16 cellular contexts compared by ENCODE assay signal in genomic region chr11:76803023-76803422, GRCh38. TPM values are rescaled to one million over a fixed set of nuclear protein-coding genes. Genes with fewer than 3 reads are reported as not detected.
DNase-seq lines count a peak whose midpoint lies in the region; ATAC-seq and TF ChIP-seq lines count a peak whose summit lies in the region.
"Had no signal": no experiment of that assay in that cellular context is flagged by ENCODE, and none has a peak within 500 bp of the region (broad histone marks: within the 10 kb centered on the region; RNA-seq: fewer than 3 reads in every experiment).

No MANE protein-coding gene starts in this region.

- POLR2A ChIA-PET in MCF 10A (lab: Yijun Ruan, JAX): interaction anchor here (0.7 to 1.7 kb wide), 2 partner anchors 21 to 156 kb away, joined by 3 to 5 read pairs; no protein-coding TSS in a partner anchor

- H3K4me1 ChIP-seq in mammary epithelial cell (ENCODE audit: insufficient read depth, low read length) (peaks cover 24% of the 10 kb centered on the region), fibroblast of lung (ENCODE audit: control insufficient read depth, extremely low read depth, insufficient read depth, low read length) (peaks cover 12% of the 10 kb centered on the region), vagina (peaks cover 98% of the 10 kb centered on the region)

- BruUV-seq in MCF 10A (replicated peaks; lab: Mats Ljungman, UMichigan) (no TSS peak), mammary epithelial cell (replicated peaks; lab: Mats Ljungman, UMichigan) (no TSS peak)

- no peak overlapping the region for H3K9ac ChIP-seq in mammary epithelial cell (ENCODE audit: insufficient read depth, low read length)
- H3K9ac ChIP-seq in fibroblast of lung (ENCODE audit: insufficient read depth, low read length): no peak overlapping the region

- TF ChIP-seq POLR2A in vagina (IDR thresholded peaks at IDR 0.05): no peak

- no peaks in the 10 kb centered on the region for H3K9me3 Mint-ChIP-seq in MCF 10A (ENCODE audit: unreplicated experiment)
- H3K9me3 Mint-ChIP-seq: activated T-cell treated with anti-CD3 and anti-CD28 coated beads, Interleukin-2, amount 50 U/mL, for 24 hours had no signal

- peaks cover 41% of the 10 kb centered on the region for H3K4me1 Mint-ChIP-seq in MCF 10A (ENCODE audit: insufficient read depth, unreplicated experiment)

- CTCF ChIA-PET in MCF 10A (lab: Yijun Ruan, JAX): interaction anchor here (1.0 to 9.7 kb wide), 5 partner anchors 18 to 270 kb away, joined by 3 to 161 read pairs (median 9); no protein-coding TSS in a partner anchor
- CTCF ChIA-PET in mammary epithelial cell (lab: Charles Lee; ENCODE audit: low non-redundant PET): no interaction called here

- in situ Hi-C loops in mammary epithelial cell (cut with MboI; ENCODE audit: low sequenced_read_pairs in 2 of 2): no loop called here

- H3K4me3 Mint-ChIP-seq in MCF 10A (ENCODE audit: unreplicated experiment): no peak overlapping the region
- H3K4me3 Mint-ChIP-seq: activated T-cell treated with anti-CD3 and anti-CD28 coated beads, Interleukin-2, amount 50 U/mL, for 24 hours had no signal

- intact Hi-C loops in MCF 10A (cut with micrococcal nuclease): no loop called here
- intact Hi-C loops in mammary epithelial cell (cut with micrococcal nuclease): no loop called here
- intact Hi-C loops in vagina (cut with DNase I): no loop called here

- ATAC-seq in HG02588 (IDR thresholded peaks at IDR 0.05; ENCODE audit: unreplicated experiment): no peak

- 68% methylated on average over 3 of the region's 3 CpGs for WGBS in mammary epithelial cell (ENCODE audit: low coverage, missing lambda C conversion rate)

- H3K27me3 ChIP-seq in mammary epithelial cell (ENCODE audit: insufficient read depth, low read length) (no peaks in the 10 kb centered on the region), fibroblast of lung (ENCODE audit: control insufficient read depth, insufficient read depth, low read length) (no peaks in the 10 kb centered on the region), vagina (no peaks in the 10 kb centered on the region)
- H3K27me3 ChIP-seq: gastrocnemius medialis had no signal

- no peak overlapping the region for H3K4me3 ChIP-seq in mammary epithelial cell (replicated peaks in 1 of 3; ENCODE audit: insufficient read depth in 1 of 3, low read depth in 2 of 3, low read length in 3 of 3)
- no peak overlapping the region for H3K4me3 ChIP-seq in fibroblast of lung (replicated peaks in 1 of 4; ENCODE audit: control extremely low read depth in 1 of 4, insufficient read depth in 1 of 4, low read depth in 3 of 4, low read length in 4 of 4)
- no peak overlapping the region for H3K4me3 ChIP-seq in vagina
- H3K4me3 ChIP-seq: gastrocnemius medialis had no signal

- H2AFZ ChIP-seq in mammary epithelial cell (ENCODE audit: low read depth, low read length) (no peak overlapping the region), fibroblast of lung (ENCODE audit: low read length) (no peak overlapping the region)

- H3K4me2 ChIP-seq in mammary epithelial cell (ENCODE audit: insufficient read depth, low read depth, low read length): no peak overlapping the region
- H3K4me2 ChIP-seq in fibroblast of lung (ENCODE audit: extremely low read depth, insufficient read depth, low read length): peak overlapping the region; percentile 30

- no peaks in the 10 kb centered on the region for H3K9me3 ChIP-seq in mammary epithelial cell (replicated peaks; ENCODE audit: insufficient read depth, low read length)
- H3K9me3 ChIP-seq in fibroblast of lung (ENCODE audit: control insufficient read depth, insufficient read depth, low read depth, low read length): no peaks in the 10 kb centered on the region
- no peaks in the 10 kb centered on the region for H3K9me3 ChIP-seq in vagina
- H3K9me3 ChIP-seq: gastrocnemius medialis had no signal

- H3K27me3 Mint-ChIP-seq in MCF 10A (ENCODE audit: insufficient read depth, unreplicated experiment): no peaks in the 10 kb centered on the region

- H3K36me3 ChIP-seq in mammary epithelial cell (ENCODE audit: insufficient read depth, low read length): no peaks in the 10 kb centered on the region
- no peaks in the 10 kb centered on the region for H3K36me3 ChIP-seq in fibroblast of lung (ENCODE audit: control insufficient read depth, insufficient read depth, low read length)
- no peaks in the 10 kb centered on the region for H3K36me3 ChIP-seq in vagina
- H3K36me3 ChIP-seq: gastrocnemius medialis had no signal

- peak; percentile 51 for DNase-seq in MCF 10A (ENCODE audit: unreplicated experiment)
- DNase-seq in mammary epithelial cell: no peak
- DNase-seq in fibroblast of lung (ENCODE audit: low read depth in 2 of 2): peak in 1 of 2 donors; percentile 91
- peak; percentile 55 for DNase-seq in mesenteric fat pad (ENCODE audit: low spot score)
- no peak for DNase-seq in vagina (ENCODE audit: extremely low spot score in 2 of 2)
- no peak for DNase-seq in amygdala (lab: John Stamatoyannopoulos, UW)
- DNase-seq in NCI-H524 (lab: John Stamatoyannopoulos, UW): no peak
- DNase-seq: ACHN; activated CD4-positive, CD25-positive, alpha-beta regulatory T cell treated with anti-CD3 and anti-CD28 coated beads, Interleukin-2, amount 50 U/mL, for 72 hours; activated T-cell treated with anti-CD3 and anti-CD28 coated beads, Interleukin-2, amount 50 U/mL, for 24 hours; amniotic stem cell; kidney; MM.1S; NCI-H2171 had no signal

- H3K79me2 ChIP-seq in mammary epithelial cell (ENCODE audit: insufficient read depth, low read length) (peaks cover 12% of the 10 kb centered on the region), fibroblast of lung (ENCODE audit: control insufficient read depth, insufficient read depth, low read length) (no peaks in the 10 kb centered on the region)

- no peak overlapping the region for H3K27ac ChIP-seq in mammary epithelial cell (ENCODE audit: insufficient read depth, low read depth, low read length)
- H3K27ac ChIP-seq in fibroblast of lung (ENCODE audit: insufficient read depth, low read length): no peak overlapping the region
- H3K27ac ChIP-seq in vagina: peak overlapping the region; percentile 84
- H3K27ac ChIP-seq: gastrocnemius medialis had no signal

- peaks cover 5% of the 10 kb centered on the region for H4K20me1 ChIP-seq in mammary epithelial cell (ENCODE audit: insufficient read depth, low read length)
- no peaks in the 10 kb centered on the region for H4K20me1 ChIP-seq in fibroblast of lung (ENCODE audit: control insufficient read depth, extremely low read depth, insufficient read depth, low read length)

- H3K27ac Mint-ChIP-seq in MCF 10A (ENCODE audit: low read depth, unreplicated experiment): peak overlapping the region; percentile 31

- TF ChIP-seq CTCF in MCF 10A (IDR thresholded peaks at IDR 0.05; ENCODE audit: unreplicated experiment): no peak
- no peak for TF ChIP-seq CTCF in mammary epithelial cell (conservative IDR thresholded peaks at IDR 0.05 in 1 of 2, IDR thresholded peaks at IDR 0.05 in 1 of 2; ENCODE audit: extremely low read depth in 1 of 2, insufficient read depth in 1 of 2, low read depth in 1 of 2, low read length in 2 of 2)
- no peak for TF ChIP-seq CTCF in fibroblast of lung (conservative IDR thresholded peaks at IDR 0.05 in 1 of 2, IDR thresholded peaks at IDR 0.05 in 1 of 2; ENCODE audit: low read depth in 1 of 2, low read length in 2 of 2)
- TF ChIP-seq CTCF in vagina (IDR thresholded peaks at IDR 0.05): no peak

- dilution Hi-C loops in mammary epithelial cell (cut with HindIII; ENCODE audit: low sequenced_read_pairs): no loop called here

- peaks cover 18% of the 10 kb centered on the region for H3K36me3 Mint-ChIP-seq in MCF 10A (ENCODE audit: insufficient read depth, unreplicated experiment)

RNA-seq across cellular contexts. Expression of gene TSKU, which starts 19.9 kb away (rescaled TPM):
- total RNA-seq in MCF 10A (2022): 18.4 and 20.1 TPM in 2 replicates
- 10 to 100 TPM; 41.3 to 49.6 TPM for total RNA-seq in mammary epithelial cell
- 51.9 TPM for polyA plus RNA-seq in mammary epithelial cell
- polyA minus RNA-seq in mammary epithelial cell: 57.2 TPM
- 5.0 and 5.1 TPM in 2 replicates for total RNA-seq in fibroblast of lung
- 4.5 and 10.6 TPM in 2 replicates for polyA plus RNA-seq in fibroblast of lung
- polyA plus RNA-seq in fibroblast of lung (2012): 6.1 and 16.1 TPM in 2 replicates
- 8.2 and 21.6 TPM in 2 replicates for polyA minus RNA-seq in fibroblast of lung (ENCODE audit: low replicate concordance)
- 185 TPM for total RNA-seq in mesenteric fat pad
- total RNA-seq in vagina: 144 TPM

RNA-seq across cellular contexts. Expression of gene ACER3, which starts 57.7 kb away (rescaled TPM):
- 12.7 and 13.8 TPM in 2 replicates for total RNA-seq in MCF 10A (2022)
- total RNA-seq in mammary epithelial cell: 10 to 100 TPM; 21.8 to 46.0 TPM
- 30.3 TPM for polyA plus RNA-seq in mammary epithelial cell
- polyA minus RNA-seq in mammary epithelial cell: 27.9 TPM
- 5.6 and 6.1 TPM in 2 replicates for total RNA-seq in fibroblast of lung
- 11.8 and 22.3 TPM in 2 replicates for polyA plus RNA-seq in fibroblast of lung
- polyA plus RNA-seq in fibroblast of lung (2012): 6.5 and 12.2 TPM in 2 replicates
- 1.6 and 2.8 TPM in 2 replicates for polyA minus RNA-seq in fibroblast of lung (ENCODE audit: low replicate concordance)
- total RNA-seq in mesenteric fat pad: 46.5 TPM
- 16.2 TPM for total RNA-seq in vagina

Comparison
In these comparisons a context has a peak if more than half of its experiments do, and no peak if none do; other contexts are left out.
1. DNase-seq: peak in MCF 10A (single experiment) and mesenteric fat pad (single experiment); none in mammary epithelial cell (single experiment), vagina (0 of 2), amygdala (0 of 56) and NCI-H524 (0 of 2).